1 cellular context compared by ENCODE assay signal in the genomic region with DNA sequence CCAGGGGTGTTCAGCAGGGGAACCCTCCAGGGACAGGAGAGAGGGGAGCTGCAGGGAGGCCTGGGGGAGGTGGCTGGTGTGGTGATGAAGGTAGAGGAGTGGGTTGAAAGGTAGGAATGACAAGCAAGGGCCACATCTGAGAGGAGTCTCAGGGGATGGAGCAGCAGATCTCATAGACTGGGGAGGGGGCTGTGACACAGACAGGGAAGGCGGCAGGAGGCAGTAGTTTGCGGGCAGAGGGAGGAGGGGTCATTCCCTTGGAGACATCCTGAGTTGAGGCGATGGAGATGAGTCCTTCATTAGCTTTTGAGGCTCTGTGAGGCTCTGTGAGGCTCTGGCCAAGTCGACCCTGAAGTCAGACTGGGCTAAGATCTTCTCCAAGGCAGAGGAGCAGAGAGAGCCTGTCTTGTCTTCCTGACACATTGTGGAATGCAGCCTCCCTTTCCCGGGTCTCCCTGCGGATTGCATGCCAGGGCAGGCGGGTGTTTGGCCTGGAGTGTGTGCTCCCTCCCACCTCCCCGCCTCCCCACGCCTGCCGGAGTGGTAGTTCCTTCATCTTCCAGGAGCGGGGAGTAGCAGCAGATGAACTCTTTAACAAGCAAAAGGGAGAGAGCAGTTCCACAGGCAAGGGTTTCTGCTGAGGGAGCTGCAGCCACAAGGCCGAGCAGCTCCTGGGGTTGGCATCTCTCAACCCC.
TF ChIP-seq lines count a peak whose summit lies in the region.

No MANE protein-coding gene starts in this region.

TF ChIP-seq in HEK293, 187 proteins besides CTCF, POLR2A, EP300 and RAD21 (continued from another document):
- peak; percentile 26; the same call in 1 of the 2 replicates for TF ChIP-seq PRDM10 (tag by site-specific recombination; IDR thresholded peaks at IDR 0.05)
- TF ChIP-seq ZNF302 (tag by site-specific recombination; IDR thresholded peaks at IDR 0.05; ENCODE audit: low read depth), result no peak
- TF ChIP-seq ZNF692 (tag by site-specific recombination; IDR thresholded peaks at IDR 0.05), result no peak
- no peak for TF ChIP-seq MEIS1 (CRISPR knock-in tag; IDR thresholded peaks at IDR 0.05; ENCODE audit: borderline replicate concordance)
- TF ChIP-seq ZNF660 (tag by site-specific recombination; IDR thresholded peaks at IDR 0.05), result no peak
- 0 out of 2 replicates have a peak, but pooled peaks have one; percentile 27 for TF ChIP-seq ZIC2 (tag by site-specific recombination; IDR thresholded peaks at IDR 0.05)
- TF ChIP-seq, protein P1, sequence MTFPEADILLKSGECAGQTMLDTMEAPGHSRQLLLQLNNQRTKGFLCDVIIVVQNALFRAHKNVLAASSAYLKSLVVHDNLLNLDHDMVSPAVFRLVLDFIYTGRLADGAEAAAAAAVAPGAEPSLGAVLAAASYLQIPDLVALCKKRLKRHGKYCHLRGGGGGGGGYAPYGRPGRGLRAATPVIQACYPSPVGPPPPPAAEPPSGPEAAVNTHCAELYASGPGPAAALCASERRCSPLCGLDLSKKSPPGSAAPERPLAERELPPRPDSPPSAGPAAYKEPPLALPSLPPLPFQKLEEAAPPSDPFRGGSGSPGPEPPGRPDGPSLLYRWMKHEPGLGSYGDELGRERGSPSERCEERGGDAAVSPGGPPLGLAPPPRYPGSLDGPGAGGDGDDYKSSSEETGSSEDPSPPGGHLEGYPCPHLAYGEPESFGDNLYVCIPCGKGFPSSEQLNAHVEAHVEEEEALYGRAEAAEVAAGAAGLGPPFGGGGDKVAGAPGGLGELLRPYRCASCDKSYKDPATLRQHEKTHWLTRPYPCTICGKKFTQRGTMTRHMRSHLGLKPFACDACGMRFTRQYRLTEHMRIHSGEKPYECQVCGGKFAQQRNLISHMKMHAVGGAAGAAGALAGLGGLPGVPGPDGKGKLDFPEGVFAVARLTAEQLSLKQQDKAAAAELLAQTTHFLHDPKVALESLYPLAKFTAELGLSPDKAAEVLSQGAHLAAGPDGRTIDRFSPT (tag by site-specific recombination; IDR thresholded peaks at IDR 0.05), result no peak
